Comparison of ENCODE assay signal across 16 cellular contexts in genomic region chr13:113322043-113322461, GRCh38. TPM values are rescaled to one million over a fixed set of nuclear protein-coding genes. Genes with fewer than 3 reads are reported as not detected.
"Had no signal": no experiment of that assay in that cellular context is flagged by ENCODE, and none has a peak within 500 bp of the region (broad histone marks: within the 10 kb centered on the region; RNA-seq: fewer than 3 reads in every experiment).

No MANE protein-coding gene starts in this region.

- H3K36me3 ChIP-seq: neural progenitor cell had no signal

- H3K4me3 ChIP-seq: neural progenitor cell, smooth muscle cell had no signal

- DNase-seq: activated CD4-positive, CD25-positive, alpha-beta regulatory T cell treated with anti-CD3 and anti-CD28 coated beads, Interleukin-2, amount 50 U/mL, for 72 hours; activated effector memory CD4-positive, alpha-beta T cell treated with anti-CD3 and anti-CD28 coated beads, Interleukin-2, amount 50 U/mL, for 16 hours; activated T-cell treated with anti-CD3 and anti-CD28 coated beads, Interleukin-2, amount 50 U/mL, for 72 hours; dermis blood vessel endothelial cell; effector memory CD8-positive, alpha-beta T cell; hippocampal formation; left colon; stimulated activated CD4-positive, alpha-beta T cell treated with anti-CD3 and anti-CD28 coated beads, Interleukin-4, amount 100 ng/mL, for 1 hour had no signal

- H3K27ac Mint-ChIP-seq: activated T-cell treated with anti-CD3 and anti-CD28 coated beads, Interleukin-2, amount 50 U/mL, for 72 hours; effector memory CD8-positive, alpha-beta T cell; memory B cell; neural progenitor cell had no signal

- H3K27me3 ChIP-seq: neural progenitor cell had no signal

- ATAC-seq: activated T-cell treated with anti-CD3 and anti-CD28 coated beads, Interleukin-2, amount 50 U/mL, for 72 hours; effector memory CD8-positive, alpha-beta T cell; sciatic nerve; SK-N-SH treated with all-trans-retinoic acid at 6 μM for 48 hours had no signal

- H3K4me1 ChIP-seq: neural progenitor cell had no signal

- H3K27me3 Mint-ChIP-seq: effector memory CD8-positive, alpha-beta T cell; memory B cell had no signal

- H3K4me1 Mint-ChIP-seq: memory B cell, neural progenitor cell had no signal

- H3K9me3 Mint-ChIP-seq: activated naive CD4-positive, alpha-beta T cell treated with anti-CD3 and anti-CD28 coated beads, Interleukin-2, amount 50 U/mL, for 72 hours; activated T-cell treated with anti-CD3 and anti-CD28 coated beads, Interleukin-2, amount 50 U/mL, for 72 hours; effector memory CD8-positive, alpha-beta T cell; memory B cell; neural progenitor cell had no signal

- H3K4me3 Mint-ChIP-seq: activated T-cell treated with anti-CD3 and anti-CD28 coated beads, Interleukin-2, amount 50 U/mL, for 72 hours; effector memory CD8-positive, alpha-beta T cell; memory B cell; neural progenitor cell had no signal

- H3K27ac ChIP-seq: neural progenitor cell had no signal

RNA-seq across cellular contexts. Expression of gene GRTP1, which starts 41.9 kb away (rescaled TPM):
- total RNA-seq: activated CD8-positive, alpha-beta memory T cell treated with anti-CD3 and anti-CD28 coated beads for 36 hours; T-helper 1 cell treated with Interleukin-12 subunit alpha and Interleukin-12 subunit beta and Interleukin-4 antibody, amounts not matched to agents 30 ng/mL and 1 ng/mL, for 36 hours had no signal
